16 cellular contexts compared by ENCODE assay signal in the genomic region with DNA sequence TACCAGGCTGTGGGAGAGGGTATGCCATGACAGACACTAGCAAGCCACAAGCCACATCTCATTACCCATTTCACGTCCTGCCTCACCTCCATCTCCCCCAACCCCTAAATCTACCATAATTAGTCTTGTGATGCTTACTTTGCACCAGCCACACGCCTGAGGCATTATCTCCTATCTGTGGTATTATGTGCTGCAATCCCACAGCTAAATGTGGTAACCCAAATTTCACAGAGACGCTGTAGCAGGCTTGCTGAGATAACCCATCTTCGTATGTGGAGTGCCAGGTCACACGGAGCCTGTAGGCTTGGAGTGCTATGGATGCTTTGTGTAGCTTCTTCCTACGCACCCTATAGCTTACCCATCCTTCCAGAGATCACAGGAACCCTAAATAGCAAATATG.
A peak's percentile ranks its signal among the peaks of the same experiment; 100 is the strongest.
DNase-seq lines count a peak whose midpoint lies in the region; ATAC-seq and TF ChIP-seq lines count a peak whose summit lies in the region.
"Had no signal": no experiment of that assay in that cellular context is flagged by ENCODE, and none has a peak within 500 bp of the region (broad histone marks: within the 10 kb centered on the region; RNA-seq: fewer than 3 reads in every experiment).

No MANE protein-coding gene starts in this region.

- H3K4me3 Mint-ChIP-seq in activated T-cell treated with anti-CD3 and anti-CD28 coated beads, Interleukin-2, amount 50 U/mL, for 24 hours, result no peak overlapping the region
- H3K4me3 Mint-ChIP-seq in activated T-helper 17 cell treated with anti-CD3 and anti-CD28 coated beads, Interleukin-2, amount 50 U/mL, for 72 hours, result no peak overlapping the region
- H3K4me3 Mint-ChIP-seq: activated T-helper 1 cell treated with anti-CD3 and anti-CD28 coated beads, Interleukin-12 subunit alpha, Interleukin-12 subunit beta, Interleukin-2, Interleukin-4 antibody, amounts not matched to agents 30 ng/mL and 10 ng/mL and 1 ng/mL, durations not matched to agents 14 hours and 24 hours and 36 hours; endodermal cell; naive B cell had no signal

- no peak overlapping the region for H3K27ac Mint-ChIP-seq in activated T-cell treated with anti-CD3 and anti-CD28 coated beads, Interleukin-2, amount 50 U/mL, for 24 hours
- peak overlapping the region; percentile 4 for H3K27ac Mint-ChIP-seq in activated T-helper 17 cell treated with anti-CD3 and anti-CD28 coated beads, Interleukin-2, amount 50 U/mL, for 72 hours
- H3K27ac Mint-ChIP-seq: activated T-helper 1 cell treated with anti-CD3 and anti-CD28 coated beads, Interleukin-12 subunit alpha, Interleukin-12 subunit beta, Interleukin-2, Interleukin-4 antibody, amounts not matched to agents 30 ng/mL and 10 ng/mL and 1 ng/mL, durations not matched to agents 14 hours and 24 hours and 36 hours; endodermal cell had no signal

- TF ChIP-seq CTCF in A673 (conservative IDR thresholded peaks at IDR 0.05; ENCODE audit: low read depth, low read length), result no peak

- no TSS peak for BruUV-seq in A673 (replicated peaks; lab: Mats Ljungman, UMichigan)

- ATAC-seq in activated T-helper 17 cell treated with anti-CD3 and anti-CD28 coated beads, Interleukin-2, amount 50 U/mL, for 72 hours (replicated peaks), result peak; percentile 73
- ATAC-seq in GM21619 (IDR thresholded peaks at IDR 0.05; ENCODE audit: unreplicated experiment), result no peak

- DNase-seq in activated T-cell treated with anti-CD3 and anti-CD28 coated beads, Interleukin-2, amount 50 U/mL, for 24 hours, result peak; percentile 31
- DNase-seq in activated T-cell treated with anti-CD3 and anti-CD28 coated beads, Interleukin-2, amount 50 U/mL, for 1 hour, result no peak
- peak; percentile 14 for DNase-seq in KG1 (lab: John Stamatoyannopoulos, UW)
- DNase-seq in stimulated activated CD8-positive, alpha-beta memory T cell treated with anti-CD3 and anti-CD28 coated beads, Interleukin-15, amount 100 ng/mL, for 48 hours (ENCODE audit: low read depth in 2 of 2), result peak; percentile 14 to 16
- no peak for DNase-seq in A673 (ENCODE audit: low spot score)
- DNase-seq in Karpas-422, result no peak
- DNase-seq: endodermal cell; islet precursor cell; naive B cell; NCI-H1694; NK-92 treated with Interleukin-12 subunit alpha and Interleukin-12 subunit beta, amount 100 ng/mL, for 24 hours; RPMI8226; WERI-Rb-1 had no signal

- H3K79me2 ChIP-seq in Karpas-422 (ENCODE audit: low read length), result no peaks in the 10 kb centered on the region

- H3K36me3 ChIP-seq in A673 (ENCODE audit: insufficient read depth, low read length, poor library complexity, severe bottlenecking) (no peaks in the 10 kb centered on the region), Karpas-422 (ENCODE audit: insufficient read depth, low read length) (no peaks in the 10 kb centered on the region)
- H3K36me3 ChIP-seq: WERI-Rb-1 had no signal

- no peak overlapping the region for H3K4me2 ChIP-seq in Karpas-422 (ENCODE audit: low read depth, low read length, poor library complexity, severe bottlenecking)

- H3K27ac ChIP-seq in A673 (ENCODE audit: low read depth, low read length, poor library complexity, severe bottlenecking) (no peak overlapping the region), Karpas-422 (ENCODE audit: low read length) (no peak overlapping the region)
- H3K27ac ChIP-seq: WERI-Rb-1 had no signal

- H3K9me3 ChIP-seq in A673 (ENCODE audit: low read depth, low read length, poor library complexity, severe bottlenecking) (no peaks in the 10 kb centered on the region), Karpas-422 (ENCODE audit: low read length) (no peaks in the 10 kb centered on the region)

- no peaks in the 10 kb centered on the region for H3K9me2 ChIP-seq in Karpas-422 (replicated peaks; ENCODE audit: insufficient read depth, low read length)

- no peaks in the 10 kb centered on the region for H4K20me1 ChIP-seq in Karpas-422 (ENCODE audit: insufficient read depth, low read depth, low read length)

- H3K4me1 ChIP-seq in A673 (ENCODE audit: insufficient read depth, low read length, poor library complexity, severe bottlenecking) (no peaks in the 10 kb centered on the region), Karpas-422 (ENCODE audit: low read length) (no peaks in the 10 kb centered on the region)

- no peak overlapping the region for H2AFZ ChIP-seq in Karpas-422 (ENCODE audit: low read length)

- H3K4me3 ChIP-seq in A673 (ENCODE audit: low read depth, low read length, poor library complexity, severe bottlenecking), result no peak overlapping the region
- H3K4me3 ChIP-seq in Karpas-422 (ENCODE audit: low read length), result no peak overlapping the region

- CTCF ChIA-PET in A673 (lab: Charles Lee), result no interaction called here

- intact Hi-C loops in A673 (cut with micrococcal nuclease; ENCODE audit: unreplicated experiment), result no loop called here

- H3K9ac ChIP-seq in Karpas-422 (ENCODE audit: low read length), result no peak overlapping the region

- peaks cover 22% of the 10 kb centered on the region for H3K4me1 Mint-ChIP-seq in activated T-cell treated with anti-CD3 and anti-CD28 coated beads, Interleukin-2, amount 50 U/mL, for 24 hours (ENCODE audit: low read depth)
- peaks cover 7% of the 10 kb centered on the region for H3K4me1 Mint-ChIP-seq in activated T-helper 17 cell treated with anti-CD3 and anti-CD28 coated beads, Interleukin-2, amount 50 U/mL, for 72 hours
- H3K4me1 Mint-ChIP-seq: endodermal cell, naive B cell had no signal

- H3K9me3 Mint-ChIP-seq in activated T-cell treated with anti-CD3 and anti-CD28 coated beads, Interleukin-2, amount 50 U/mL, for 24 hours, result no peaks in the 10 kb centered on the region
- no peaks in the 10 kb centered on the region for H3K9me3 Mint-ChIP-seq in activated T-helper 17 cell treated with anti-CD3 and anti-CD28 coated beads, Interleukin-2, amount 50 U/mL, for 72 hours
- H3K9me3 Mint-ChIP-seq: activated T-helper 1 cell treated with anti-CD3 and anti-CD28 coated beads, Interleukin-12 subunit alpha, Interleukin-12 subunit beta, Interleukin-2, Interleukin-4 antibody, amounts not matched to agents 30 ng/mL and 10 ng/mL and 1 ng/mL, durations not matched to agents 14 hours and 24 hours and 36 hours; endodermal cell had no signal

- POLR2A ChIA-PET in A673 (lab: Charles Lee; ENCODE audit: low non-redundant PET), result no interaction called here

- no peaks in the 10 kb centered on the region for H3K36me3 Mint-ChIP-seq in activated T-cell treated with anti-CD3 and anti-CD28 coated beads, Interleukin-2, amount 50 U/mL, for 24 hours (ENCODE audit: low read depth)
- no peaks in the 10 kb centered on the region for H3K36me3 Mint-ChIP-seq in activated T-helper 17 cell treated with anti-CD3 and anti-CD28 coated beads, Interleukin-2, amount 50 U/mL, for 72 hours (ENCODE audit: low read depth)
- H3K36me3 Mint-ChIP-seq: naive B cell had no signal

- H3K27me3 Mint-ChIP-seq in activated T-cell treated with anti-CD3 and anti-CD28 coated beads, Interleukin-2, amount 50 U/mL, for 24 hours, result peaks cover 38% of the 10 kb centered on the region
- peaks cover 39% of the 10 kb centered on the region for H3K27me3 Mint-ChIP-seq in activated T-helper 17 cell treated with anti-CD3 and anti-CD28 coated beads, Interleukin-2, amount 50 U/mL, for 72 hours

- H3K27me3 ChIP-seq in A673 (replicated peaks; ENCODE audit: insufficient read depth, low read depth, low read length, poor library complexity) (no peaks in the 10 kb centered on the region), Karpas-422 (ENCODE audit: low read length) (no peaks in the 10 kb centered on the region)

Comparison
In these comparisons a context has a peak if more than half of its experiments do, and no peak if none do; other contexts are left out.
1. DNase-seq: peak in activated T-cell treated with anti-CD3 and anti-CD28 coated beads, Interleukin-2, amount 50 U/mL, for 24 hours (single experiment), KG1 (single experiment) and stimulated activated CD8-positive, alpha-beta memory T cell treated with anti-CD3 and anti-CD28 coated beads, Interleukin-15, amount 100 ng/mL, for 48 hours (2 of 2); none in activated T-cell treated with anti-CD3 and anti-CD28 coated beads, Interleukin-2, amount 50 U/mL, for 1 hour (single experiment), A673 (single experiment) and Karpas-422 (single experiment).